22 cellular contexts compared by ENCODE assay signal in genomic region chr2:127406454-127406853, GRCh38. TPM values are rescaled to one million over a fixed set of nuclear protein-coding genes. Genes with fewer than 3 reads are reported as not detected.
DNase-seq lines count a peak whose midpoint lies in the region; ATAC-seq and TF ChIP-seq lines count a peak whose summit lies in the region.
"Had no signal": no experiment of that assay in that cellular context is flagged by ENCODE, and none has a peak within 500 bp of the region (broad histone marks: within the 10 kb centered on the region; RNA-seq: fewer than 3 reads in every experiment).

No MANE protein-coding gene starts in this region.

- peak overlapping the region; percentile 85 for H3K27ac Mint-ChIP-seq in chondrocyte (ENCODE audit: unreplicated experiment)
- H3K27ac Mint-ChIP-seq: activated CD8-positive, alpha-beta T cell treated with anti-CD3 and anti-CD28 coated beads for 36 hours; activated T-cell treated with anti-CD3 and anti-CD28 coated beads, Interleukin-2, amount 50 U/mL, for 24 hours; B cell; WTC11 had no signal

- H4K20me1 ChIP-seq in IMR-90 (ENCODE audit: insufficient read depth, low read length), result no peaks in the 10 kb centered on the region

- no peak overlapping the region for H3K23ac ChIP-seq in IMR-90 (ENCODE audit: low read depth, low read length)
- no peak overlapping the region for H3K23ac ChIP-seq in mesenchymal stem cell (ENCODE audit: low read length in 2 of 2)

- H2BK12ac ChIP-seq in mesenchymal stem cell (ENCODE audit: low read length in 2 of 2), result no peak overlapping the region

- H2BK15ac ChIP-seq in IMR-90 (ENCODE audit: low read depth, low read length) (peak overlapping the region; percentile 34; the same call in 1 of the 3 replicates), mesenchymal stem cell (ENCODE audit: low read depth, poor library complexity, severe bottlenecking) (no peak overlapping the region)

- H4K91ac ChIP-seq in IMR-90 (ENCODE audit: insufficient read depth, low read depth, low read length), result peak overlapping the region; percentile 20; the same call in 1 of the 2 replicates
- H4K91ac ChIP-seq in mesenchymal stem cell (ENCODE audit: low read length), result no peak overlapping the region

- H3K56ac ChIP-seq in IMR-90 (ENCODE audit: extremely low read depth, insufficient read depth, low read length), result no peak overlapping the region

- no peak for TF ChIP-seq RAD21 in IMR-90 (IDR thresholded peaks at IDR 0.05; ENCODE audit: low read length)

- WGBS in IMR-90 (ENCODE audit: extremely low coverage in 2 of 2, insufficient read length in 1 of 2), 2 experiments, result no CpG with 5 or more reads among the region's 2 CpGs
- no CpG with 5 or more reads among the region's 2 CpGs for WGBS in mesenchymal stem cell

- no TSS peak for BruUV-seq in IMR-90 (replicated peaks; lab: Mats Ljungman, UMichigan)

- no peak overlapping the region for H4K5ac ChIP-seq in IMR-90 (ENCODE audit: low read depth, low read length)

- POLR2A ChIA-PET in IMR-90 (lab: Charles Lee; ENCODE audit: unreplicated experiment), result no interaction called here

- H3K18ac ChIP-seq in IMR-90 (ENCODE audit: low read depth, low read length) (no peak overlapping the region; the same call in 1 of the 2 replicates), mesenchymal stem cell (ENCODE audit: low read depth in 1 of 2, low read length in 2 of 2) (no peak overlapping the region)

- H3K4me2 ChIP-seq in IMR-90 (ENCODE audit: low read depth, low read length), result no peak overlapping the region
- H3K4me2 ChIP-seq in mesenchymal stem cell (ENCODE audit: low read length, poor library complexity, severe bottlenecking), result no peak overlapping the region

- H3K36me3 ChIP-seq in IMR-90 (ENCODE audit: control insufficient read depth, insufficient read depth, low read length) (no peaks in the 10 kb centered on the region), mesenchymal stem cell (ENCODE audit: control insufficient read depth in 1 of 2, insufficient read depth in 2 of 2, low read depth in 1 of 2, low read length in 2 of 2) (no peaks in the 10 kb centered on the region), thoracic aorta (no peaks in the 10 kb centered on the region)
- H3K36me3 ChIP-seq: transverse colon had no signal

- H2BK120ac ChIP-seq in IMR-90 (ENCODE audit: low read depth, low read length), result peak overlapping the region; percentile 87; the same call in 1 of the 2 replicates
- H2BK120ac ChIP-seq in mesenchymal stem cell (ENCODE audit: low read depth, low read length), result no peak overlapping the region

- intact Hi-C loops in IMR-90 (cut with micrococcal nuclease), result no loop called here

- H3K9ac ChIP-seq in IMR-90 (ENCODE audit: low read depth, low read length) (no peak overlapping the region), mesenchymal stem cell (ENCODE audit: low read length) (peak overlapping the region; percentile 32)

- no peak overlapping the region for H2AK5ac ChIP-seq in IMR-90 (ENCODE audit: low read depth, low read length)
- no peak overlapping the region for H2AK5ac ChIP-seq in mesenchymal stem cell (ENCODE audit: low read length, severe bottlenecking)

- no peaks in the 10 kb centered on the region for H3K36me3 Mint-ChIP-seq in chondrocyte (ENCODE audit: low read depth)
- H3K36me3 Mint-ChIP-seq: activated naive CD4-positive, alpha-beta T cell treated with anti-CD3 and anti-CD28 coated beads, Interleukin-2, amount 50 U/mL, for 24 hours; stimulated activated memory B cell treated with anti-CD40 and anti-IgM and Interleukin-4, amounts not matched to agents 10 μg/mL and 1 μg/mL and 100 μg/mL, for 72 hours; WTC11 had no signal

- no peaks in the 10 kb centered on the region for H3K27me3 ChIP-seq in IMR-90 (ENCODE audit: control insufficient read depth, insufficient read depth, low read length)
- no peaks in the 10 kb centered on the region for H3K27me3 ChIP-seq in mesenchymal stem cell (ENCODE audit: control insufficient read depth in 1 of 2, insufficient read depth in 1 of 2, low read length in 2 of 2)
- H3K27me3 ChIP-seq in thoracic aorta (replicated peaks; ENCODE audit: insufficient read depth), result no peaks in the 10 kb centered on the region
- H3K27me3 ChIP-seq: body of pancreas, transverse colon had no signal

- H2BK20ac ChIP-seq in IMR-90 (ENCODE audit: low read depth, low read length), result no peak overlapping the region

- peak overlapping the region; percentile 52 for H3K4ac ChIP-seq in IMR-90 (ENCODE audit: low read depth, low read length)
- H3K4ac ChIP-seq in mesenchymal stem cell (ENCODE audit: low read depth in 1 of 2, low read length in 2 of 2), result no peak overlapping the region

- H2AFZ ChIP-seq in IMR-90 (replicated peaks; ENCODE audit: low read length, poor library complexity), result no peak overlapping the region
- no peak overlapping the region for H2AFZ ChIP-seq in mesenchymal stem cell (ENCODE audit: low read depth, low read length)
- H2AFZ ChIP-seq: PC-9 had no signal

- H3K27me3 Mint-ChIP-seq in chondrocyte (ENCODE audit: low read depth), result no peaks in the 10 kb centered on the region
- H3K27me3 Mint-ChIP-seq: activated naive CD4-positive, alpha-beta T cell treated with anti-CD3 and anti-CD28 coated beads, Interleukin-2, amount 50 U/mL, for 24 hours; B cell; stimulated activated memory B cell treated with anti-CD40 and anti-IgM and Interleukin-4, amounts not matched to agents 10 μg/mL and 1 μg/mL and 100 μg/mL, for 72 hours had no signal

- no peak overlapping the region for H3K14ac ChIP-seq in IMR-90 (replicated peaks; ENCODE audit: low read depth, low read length)
- H3K14ac ChIP-seq in mesenchymal stem cell (ENCODE audit: low read length in 2 of 2), result no peak overlapping the region

- dilution Hi-C loops in IMR-90 (cut with HindIII; ENCODE audit: low sequenced_read_pairs, unreplicated experiment), result no loop called here

- in situ Hi-C loops in IMR-90 (cut with MboI; ENCODE audit: low sequenced_read_pairs), result no loop called here

- H2BK5ac ChIP-seq in IMR-90 (ENCODE audit: low read depth, low read length, poor library complexity, severe bottlenecking) (no peak overlapping the region), mesenchymal stem cell (ENCODE audit: low read depth, low read length, poor library complexity, severe bottlenecking) (no peak overlapping the region)

- H3K9me3 ChIP-seq in IMR-90 (ENCODE audit: control insufficient read depth, insufficient read depth, low read length) (no peaks in the 10 kb centered on the region), mesenchymal stem cell (ENCODE audit: control insufficient read depth, low read length) (no peaks in the 10 kb centered on the region), thoracic aorta (no peaks in the 10 kb centered on the region)
- H3K9me3 ChIP-seq: body of pancreas, transverse colon had no signal

- DNase-seq in IMR-90 (peak; percentile 40), chondrocyte (ENCODE audit: low spot score) (no peak), mesenchymal stem cell (peak; percentile 34), thoracic aorta (ENCODE audit: low spot score) (no peak), erythroblast (lab: John Stamatoyannopoulos, UW) (no peak)
- DNase-seq: activated CD8-positive, alpha-beta T cell treated with anti-CD3 and anti-CD28 coated beads for 36 hours; activated T-cell treated with anti-CD3 and anti-CD28 coated beads, Interleukin-2, amount 50 U/mL, for 24 hours; body of pancreas; NCI-H1436; NCI-H82; PC-9; transverse colon had no signal

- H3K27ac ChIP-seq in IMR-90 (ENCODE audit: insufficient read depth, low read length) (no peak overlapping the region), mesenchymal stem cell (ENCODE audit: low read length, poor library complexity, severe bottlenecking) (peak overlapping the region; percentile 44), thoracic aorta (peak overlapping the region; percentile 76 to 85)
- H3K27ac ChIP-seq: epithelial cell of prostate, PC-9 had no signal

- peaks cover 22% of the 10 kb centered on the region for H3K9me1 ChIP-seq in IMR-90 (ENCODE audit: insufficient read depth, low read length)

- H3K4me1 Mint-ChIP-seq in chondrocyte (ENCODE audit: low read depth), result peaks cover 81% of the 10 kb centered on the region

- H3K9me3 Mint-ChIP-seq in chondrocyte (ENCODE audit: low read depth), result no peaks in the 10 kb centered on the region
- H3K9me3 Mint-ChIP-seq: activated CD8-positive, alpha-beta T cell treated with anti-CD3 and anti-CD28 coated beads for 36 hours; activated naive CD4-positive, alpha-beta T cell treated with anti-CD3 and anti-CD28 coated beads, Interleukin-2, amount 50 U/mL, for 24 hours; activated T-cell treated with anti-CD3 and anti-CD28 coated beads, Interleukin-2, amount 50 U/mL, for 24 hours; stimulated activated memory B cell treated with anti-CD40 and anti-IgM and Interleukin-4, amounts not matched to agents 10 μg/mL and 1 μg/mL and 100 μg/mL, for 72 hours; T-helper 2 cell treated with Interferon-gamma antibody and Interleukin-4, amounts not matched to agents 5 μg/mL and 100 μg/mL, for 36 hours; WTC11 had no signal

- TF ChIP-seq POLR2A in IMR-90 (IDR thresholded peaks at IDR 0.05; ENCODE audit: low read depth, low read length) (no peak), erythroblast (IDR thresholded peaks at IDR 0.05; ENCODE audit: low read length) (no peak)

- H4K8ac ChIP-seq in IMR-90 (ENCODE audit: low read depth in 2 of 2, low read length in 2 of 2) (0 out of 4 replicates have a peak overlapping the region, but pooled peaks of 1 of the 2 experiments have one; percentile 13), mesenchymal stem cell (ENCODE audit: low read length) (no peak overlapping the region)

- no peak for ATAC-seq in IMR-90 (ENCODE audit: low read depth)
- no peak for ATAC-seq in thoracic aorta (ENCODE audit: insufficient number of reproducible peaks, low FRiP score, low read depth)
- ATAC-seq in HG03135 (IDR thresholded peaks at IDR 0.05; ENCODE audit: unreplicated experiment), result no peak
- ATAC-seq in GM21515 (IDR thresholded peaks at IDR 0.05; ENCODE audit: unreplicated experiment), result no peak
- ATAC-seq: activated CD8-positive, alpha-beta T cell treated with anti-CD3 and anti-CD28 coated beads for 36 hours; body of pancreas; sciatic nerve; stimulated activated memory B cell treated with anti-CD40 and anti-IgM and Interleukin-4, amounts not matched to agents 10 μg/mL and 1 μg/mL and 100 μg/mL, for 72 hours; WTC11 had no signal

- H3K79me1 ChIP-seq in IMR-90 (ENCODE audit: low read depth in 1 of 2, low read length in 2 of 2), result peaks cover 0 to 6% of the 10 kb centered on the region in 2 experiments; a peak in 1 of 4 replicates
- no peaks in the 10 kb centered on the region for H3K79me1 ChIP-seq in mesenchymal stem cell (replicated peaks; ENCODE audit: low read length, poor library complexity, severe bottlenecking)

- H3K4me3 ChIP-seq in IMR-90 (ENCODE audit: insufficient read depth, low read depth, low read length) (no peak overlapping the region), mesenchymal stem cell (ENCODE audit: insufficient read depth in 1 of 2, low read depth in 1 of 2, low read length in 2 of 2) (no peak overlapping the region), thoracic aorta (no peak overlapping the region)
- H3K4me3 ChIP-seq: body of pancreas, PC-9, transverse colon had no signal

- H2AK9ac ChIP-seq in IMR-90 (replicated peaks; ENCODE audit: low read depth, low read length, poor library complexity), result no peak overlapping the region

- TF ChIP-seq CTCF in IMR-90 (conservative IDR thresholded peaks at IDR 0.05; ENCODE audit: low read depth, low read length), result no peak
- no peak for TF ChIP-seq CTCF in chondrocyte (IDR thresholded peaks at IDR 0.05)
- TF ChIP-seq CTCF in thoracic aorta (IDR thresholded peaks at IDR 0.05), result no peak

- no peak overlapping the region for H3K4me3 Mint-ChIP-seq in chondrocyte (ENCODE audit: unreplicated experiment)
- H3K4me3 Mint-ChIP-seq: activated CD8-positive, alpha-beta T cell treated with anti-CD3 and anti-CD28 coated beads for 36 hours; activated naive CD4-positive, alpha-beta T cell treated with anti-CD3 and anti-CD28 coated beads, Interleukin-2, amount 50 U/mL, for 24 hours; activated T-cell treated with anti-CD3 and anti-CD28 coated beads, Interleukin-2, amount 50 U/mL, for 24 hours; stimulated activated memory B cell treated with anti-CD40 and anti-IgM and Interleukin-4, amounts not matched to agents 10 μg/mL and 1 μg/mL and 100 μg/mL, for 72 hours; T-helper 2 cell treated with Interferon-gamma antibody and Interleukin-4, amounts not matched to agents 5 μg/mL and 100 μg/mL, for 36 hours had no signal

- CTCF ChIA-PET in IMR-90 (lab: Yijun Ruan, JAX), result interaction anchor here (0.6 kb wide), 1 partner anchor 429 kb away, joined by 3 read pairs; no protein-coding TSS in a partner anchor

- peaks cover 7% of the 10 kb centered on the region for H3K4me1 ChIP-seq in IMR-90 (ENCODE audit: control insufficient read depth, insufficient read depth, low read length)
- H3K4me1 ChIP-seq in mesenchymal stem cell (ENCODE audit: control insufficient read depth, insufficient read depth, low read depth, low read length), result peaks cover 26% of the 10 kb centered on the region
- H3K4me1 ChIP-seq in thoracic aorta (ENCODE audit: control insufficient read depth in 1 of 2, low read depth in 2 of 2), result peaks cover 46 to 70% of the 10 kb centered on the region in 2 donors

RNA-seq across cellular contexts. Expression of gene PROC, which starts 11.8 kb away (rescaled TPM):
- 0.28 TPM in 1 of 2 replicates, not detected in the other for total RNA-seq in IMR-90 (2012; rRNA removed)
- 0.07 TPM in 1 of 2 replicates, not detected in the other for polyA plus RNA-seq in IMR-90 (2012; rRNA removed)
- 0.10 TPM in 1 of 2 replicates, not detected in the other for polyA plus RNA-seq in IMR-90 (2012; cell fraction: cytosol; rRNA removed)
- polyA plus RNA-seq in IMR-90 (2012; cell fraction: nucleus; rRNA removed; ENCODE audit: low replicate concordance), result 0.05 and 0.22 TPM in 2 replicates
- 2.6 to 5.3 TPM (median 2.7 TPM) in 3 replicates for total RNA-seq in chondrocyte
- 0.06 TPM for polyA plus RNA-seq in mesenchymal stem cell (2013, experiment 1 of 2)
- not detected for polyA plus RNA-seq in mesenchymal stem cell (2013, experiment 2 of 2)
- total RNA-seq in thoracic aorta, result not detected
- total RNA-seq: activated CD8-positive, alpha-beta T cell treated with anti-CD3 and anti-CD28 coated beads for 36 hours; B cell; omental fat pad; sciatic nerve had no signal

RNA-seq across cellular contexts. Expression of gene MAP3K2, which starts 18.7 kb away (rescaled TPM):
- 30.8 and 31.9 TPM in 2 replicates for total RNA-seq in IMR-90 (2012; rRNA removed)
- polyA plus RNA-seq in IMR-90 (2012; rRNA removed), result 6.2 and 6.5 TPM in 2 replicates
- polyA plus RNA-seq in IMR-90 (2012; cell fraction: cytosol; rRNA removed), result 2.0 and 2.1 TPM in 2 replicates
- 3.2 and 7.7 TPM in 2 replicates for polyA plus RNA-seq in IMR-90 (2012; cell fraction: nucleus; rRNA removed; ENCODE audit: low replicate concordance)
- total RNA-seq in chondrocyte, result 77.3 to 88.1 TPM (median 79.5 TPM) in 3 replicates
- polyA plus RNA-seq in mesenchymal stem cell (2013, experiment 1 of 2), result 19.4 TPM
- polyA plus RNA-seq in mesenchymal stem cell (2013, experiment 2 of 2), result 19.7 TPM
- 100 to 1,000 TPM in 1 of 2 donors, 10 to 100 TPM in 1; 67.9 to 107 TPM for total RNA-seq in thoracic aorta

Comparison
In these comparisons a context has a peak if more than half of its experiments do, and no peak if none do; other contexts are left out.
1. DNase-seq: peak in IMR-90 (single experiment) and mesenchymal stem cell (single experiment); none in chondrocyte (single experiment), thoracic aorta (single experiment) and erythroblast (0 of 2).